In the genomic region with DNA sequence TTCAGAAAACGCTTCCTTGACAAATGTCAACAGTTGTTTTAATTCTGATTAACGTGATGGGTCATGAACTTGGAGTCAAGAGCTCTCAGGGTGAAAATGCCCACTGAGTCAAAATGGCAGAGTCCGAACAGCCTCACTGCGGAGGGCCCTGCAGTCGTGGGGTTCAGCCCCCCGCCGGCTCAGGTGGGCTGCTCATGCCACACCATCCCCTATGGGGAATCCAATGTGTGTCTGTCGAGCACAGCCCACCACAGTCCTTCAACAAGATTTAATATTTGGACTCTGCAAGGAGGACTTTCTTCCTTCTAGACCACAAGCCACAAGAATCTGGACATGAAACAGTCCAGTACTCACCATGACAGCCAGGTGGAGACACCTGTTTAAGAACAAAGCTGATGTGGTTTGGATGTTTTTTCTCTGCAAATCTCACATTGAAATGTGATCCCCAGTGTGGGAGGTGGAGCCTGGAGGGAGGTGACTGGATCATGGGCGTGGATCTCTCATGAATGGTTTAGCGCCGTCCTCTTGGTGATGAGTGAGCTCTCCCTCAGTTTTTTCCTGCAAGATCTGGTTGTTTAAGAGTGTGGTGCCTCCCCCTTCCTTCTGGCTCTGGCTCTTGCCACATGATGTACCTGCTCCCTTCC, we compare ENCODE assay signal across 8 cellular contexts.
A peak's percentile ranks its signal among the peaks of the same experiment; 100 is the strongest.
DNase-seq lines count a peak whose midpoint lies in the region; ATAC-seq and TF ChIP-seq lines count a peak whose summit lies in the region.

No MANE protein-coding gene starts in this region.

- ATAC-seq in HG03378 (IDR thresholded peaks at IDR 0.05; ENCODE audit: unreplicated experiment), result no peak
- ATAC-seq in GM21529 (IDR thresholded peaks at IDR 0.05; ENCODE audit: unreplicated experiment), result no peak

- H3F3A ChIP-seq in PC-9 (ENCODE audit: insufficient read depth, low read depth), result no peaks in the 10 kb centered on the region

- H3K27ac ChIP-seq in PC-9, result no peak overlapping the region

- no peak overlapping the region for H2AFZ ChIP-seq in PC-9

- no TSS peak for BruUV-seq in PC-9 (replicated peaks; lab: Mats Ljungman, UMichigan)

- H4K20me1 ChIP-seq in PC-9 (ENCODE audit: insufficient read depth), result no peaks in the 10 kb centered on the region

- H3K79me2 ChIP-seq in PC-9 (ENCODE audit: low read depth), result no peaks in the 10 kb centered on the region

- H3K4me1 ChIP-seq in PC-9 (replicated peaks; ENCODE audit: insufficient read depth), result no peaks in the 10 kb centered on the region

- H3K9me2 ChIP-seq in PC-9 (ENCODE audit: insufficient read depth), result no peaks in the 10 kb centered on the region

- CTCF ChIA-PET in PC-9 (lab: Charles Lee), result interaction anchor here (0.6 kb wide), 1 partner anchor 1386 kb away, joined by 6 read pairs; no protein-coding TSS in a partner anchor

- no peak overlapping the region for H3K4me3 ChIP-seq in PC-9

- peak; percentile 50 for DNase-seq in activated effector memory CD4-positive, alpha-beta T cell treated with anti-CD3 and anti-CD28 coated beads, Interleukin-2, amount 50 U/mL, for 16 hours
- DNase-seq in activated effector memory CD4-positive, alpha-beta T cell treated with Interleukin-2 at 50 U/mL for 16 hours, result no peak
- peak; percentile 69 to 74 for DNase-seq in PC-9
- peak; percentile 51 for DNase-seq in iPS DF 4.7 (ENCODE audit: extremely low read depth, low spot score)
- DNase-seq in ureter (ENCODE audit: low spot score), result peak; percentile 41
- no peak for DNase-seq in pons (ENCODE audit: low spot score)

- TF ChIP-seq CTCF in PC-9 (conservative IDR thresholded peaks at IDR 0.05), result peak; percentile 62

- intact Hi-C loops in PC-9 (cut with micrococcal nuclease; ENCODE audit: unreplicated experiment), result loop anchor here (1.0 kb wide), 2 partner anchors 58 to 167 kb away; no protein-coding TSS in a partner anchor

- H3K9me3 ChIP-seq in PC-9 (ENCODE audit: insufficient read depth, low read depth), result no peaks in the 10 kb centered on the region

- no peak overlapping the region for H3K4me2 ChIP-seq in PC-9

- H3K27me3 ChIP-seq in PC-9 (ENCODE audit: insufficient read depth, low read depth), result peaks cover 94% of the 10 kb centered on the region

- no peaks in the 10 kb centered on the region for H3K36me3 ChIP-seq in PC-9 (ENCODE audit: low read depth)

- POLR2A ChIA-PET in PC-9 (lab: Charles Lee; ENCODE audit: unreplicated experiment), result no interaction called here

Comparison
In these comparisons a context has a peak if more than half of its experiments do, and no peak if none do; other contexts are left out.
1. DNase-seq: peak in activated effector memory CD4-positive, alpha-beta T cell treated with anti-CD3 and anti-CD28 coated beads, Interleukin-2, amount 50 U/mL, for 16 hours (single experiment), PC-9 (2 of 2), iPS DF 4.7 (single experiment) and ureter (single experiment); none in activated effector memory CD4-positive, alpha-beta T cell treated with Interleukin-2 at 50 U/mL for 16 hours (single experiment) and pons (single experiment).